In the genomic region with DNA sequence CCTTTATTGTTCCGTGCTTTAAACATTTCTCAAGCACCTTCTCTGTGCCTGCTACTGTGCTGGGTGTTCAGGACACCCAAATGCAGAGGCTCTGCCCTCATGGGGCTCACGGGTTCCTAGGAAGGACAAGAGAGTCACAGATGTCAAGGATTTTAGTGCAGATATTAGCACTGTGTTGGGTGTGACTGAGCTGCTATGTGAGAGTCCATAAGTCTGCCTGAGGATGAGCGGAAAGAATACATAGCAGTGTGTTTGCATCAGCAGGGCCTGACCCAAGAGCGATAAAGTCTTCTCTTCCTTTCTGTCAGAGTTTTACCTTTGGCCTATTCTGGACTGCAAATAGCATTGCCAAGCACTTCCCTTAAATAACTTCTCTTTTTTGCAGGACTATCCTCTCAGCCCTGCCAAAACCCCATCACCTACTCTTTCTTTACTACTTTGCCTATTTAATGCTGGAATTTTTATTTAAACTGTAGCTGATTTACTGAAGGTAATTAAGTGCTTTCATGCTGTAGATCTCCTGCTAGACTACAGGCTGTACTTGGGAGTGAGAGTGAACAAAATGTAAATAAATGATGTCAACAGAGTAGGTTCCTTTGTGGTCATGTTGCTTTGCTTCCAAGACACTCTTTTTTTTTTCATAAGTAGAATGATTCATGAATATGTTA, we compare ENCODE assay signal across 11 cellular contexts.
DNase-seq lines count a peak whose midpoint lies in the region; ATAC-seq, FAIRE-seq and TF ChIP-seq lines count a peak whose summit lies in the region.
"Had no signal": no experiment of that assay in that cellular context is flagged by ENCODE, and none has a peak within 500 bp of the region (broad histone marks: within the 10 kb centered on the region; RNA-seq: fewer than 3 reads in every experiment).

No MANE protein-coding gene starts in this region.

- peaks cover 22% of the 10 kb centered on the region for H3K36me3 Mint-ChIP-seq in stimulated activated memory B cell treated with anti-CD40 and anti-IgM and Interleukin-4, amounts not matched to agents 10 μg/mL and 1 μg/mL and 100 μg/mL, for 72 hours

- peaks cover 22% of the 10 kb centered on the region for H3K4me1 ChIP-seq in lower lobe of right lung

- no peak overlapping the region; the same call in 1 of the 2 replicates for H3K4me3 ChIP-seq in AG04450 (ENCODE audit: low read depth, low read length)
- H3K4me3 ChIP-seq in bronchial epithelial cell (ENCODE audit: low read depth, low read length), result no peak overlapping the region
- H3K4me3 ChIP-seq in lower lobe of right lung, result no peak overlapping the region
- H3K4me3 ChIP-seq: SK-N-MC had no signal

- H3K27me3 Mint-ChIP-seq in stimulated activated memory B cell treated with anti-CD40 and anti-IgM and Interleukin-4, amounts not matched to agents 10 μg/mL and 1 μg/mL and 100 μg/mL, for 72 hours, result no peaks in the 10 kb centered on the region
- H3K27me3 Mint-ChIP-seq: activated naive CD4-positive, alpha-beta T cell treated with anti-CD3 and anti-CD28 coated beads, Interleukin-2, amount 50 U/mL, for 24 hours had no signal

- DNase-seq in AG04450 (ENCODE audit: low read depth, low spot score) (peak; percentile 55), LHCN-M2 (ENCODE audit: low read depth) (peak; percentile 54), bronchial epithelial cell (ENCODE audit: low read depth) (peak; percentile 72), lower lobe of right lung (no peak), NCI-H69 (lab: John Stamatoyannopoulos, UW) (no peak), NCI-H2171 (lab: John Stamatoyannopoulos, UW) (no peak)
- DNase-seq: COR-L47 had no signal

- intact Hi-C loops in lower lobe of right lung (cut with DNase I), result no loop called here

- ATAC-seq in lower lobe of right lung, result peak; percentile 84 to 94
- ATAC-seq in stimulated activated memory B cell treated with anti-CD40 and anti-IgM and Interleukin-4, amounts not matched to agents 10 μg/mL and 1 μg/mL and 100 μg/mL, for 72 hours, result no peak
- ATAC-seq in HG02763 (IDR thresholded peaks at IDR 0.05; ENCODE audit: unreplicated experiment), result no peak

- H3K9me3 ChIP-seq in AG04450 (ENCODE audit: control insufficient read depth, insufficient read depth, low read length), result no peaks in the 10 kb centered on the region
- H3K9me3 ChIP-seq in lower lobe of right lung, result no peaks in the 10 kb centered on the region

- TF ChIP-seq CTCF in AG04450 (IDR thresholded peaks at IDR 0.05; ENCODE audit: low read depth, low read length) (no peak), bronchial epithelial cell (IDR thresholded peaks at IDR 0.05; ENCODE audit: insufficient read depth, low read length, severe bottlenecking) (no peak), lower lobe of right lung (IDR thresholded peaks at IDR 0.05) (no peak)

- peaks cover 16% of the 10 kb centered on the region for H3K4me1 Mint-ChIP-seq in stimulated activated memory B cell treated with anti-CD40 and anti-IgM and Interleukin-4, amounts not matched to agents 10 μg/mL and 1 μg/mL and 100 μg/mL, for 72 hours

- POLR2A ChIA-PET in AG04450 (lab: Yijun Ruan, JAX), result no interaction called here

- H3K36me3 ChIP-seq in bronchial epithelial cell (ENCODE audit: control insufficient read depth, insufficient read depth, low read length) (no peaks in the 10 kb centered on the region), lower lobe of right lung (no peaks in the 10 kb centered on the region)

- H3K9me3 Mint-ChIP-seq in stimulated activated memory B cell treated with anti-CD40 and anti-IgM and Interleukin-4, amounts not matched to agents 10 μg/mL and 1 μg/mL and 100 μg/mL, for 72 hours, result no peaks in the 10 kb centered on the region
- H3K9me3 Mint-ChIP-seq: activated naive CD4-positive, alpha-beta T cell treated with anti-CD3 and anti-CD28 coated beads, Interleukin-2, amount 50 U/mL, for 24 hours had no signal

- no peaks in the 10 kb centered on the region for H3K27me3 ChIP-seq in AG04450 (ENCODE audit: control insufficient read depth, insufficient read depth, low read length)
- no peaks in the 10 kb centered on the region for H3K27me3 ChIP-seq in bronchial epithelial cell (ENCODE audit: control insufficient read depth, insufficient read depth, low read length)
- no peaks in the 10 kb centered on the region for H3K27me3 ChIP-seq in lower lobe of right lung (ENCODE audit: low read depth)

- CTCF ChIA-PET in AG04450 (lab: Charles Lee), result interaction anchor here (1.3 kb wide), 1 partner anchor 971 kb away, joined by 6 read pairs; no protein-coding TSS in a partner anchor

- H3K4me3 Mint-ChIP-seq in stimulated activated memory B cell treated with anti-CD40 and anti-IgM and Interleukin-4, amounts not matched to agents 10 μg/mL and 1 μg/mL and 100 μg/mL, for 72 hours, result no peak overlapping the region
- H3K4me3 Mint-ChIP-seq: activated naive CD4-positive, alpha-beta T cell treated with anti-CD3 and anti-CD28 coated beads, Interleukin-2, amount 50 U/mL, for 24 hours had no signal

- no peak overlapping the region for H3K27ac Mint-ChIP-seq in stimulated activated memory B cell treated with anti-CD40 and anti-IgM and Interleukin-4, amounts not matched to agents 10 μg/mL and 1 μg/mL and 100 μg/mL, for 72 hours
- H3K27ac Mint-ChIP-seq: activated naive CD4-positive, alpha-beta T cell treated with anti-CD3 and anti-CD28 coated beads, Interleukin-2, amount 50 U/mL, for 24 hours had no signal

- peak; percentile 40 for FAIRE-seq in bronchial epithelial cell (lab: Jason Lieb, UNC)

- peak overlapping the region; percentile 82 for H3K27ac ChIP-seq in AG04450 (ENCODE audit: low read depth, low read length)
- peak overlapping the region; percentile 67 for H3K27ac ChIP-seq in lower lobe of right lung
- H3K27ac ChIP-seq: SK-N-MC had no signal

Comparison
In these comparisons a context has a peak if more than half of its experiments do, and no peak if none do; other contexts are left out.
1. DNase-seq: peak in AG04450 (single experiment), LHCN-M2 (single experiment) and bronchial epithelial cell (single experiment); none in lower lobe of right lung (single experiment), NCI-H69 (single experiment) and NCI-H2171 (single experiment).
2. ATAC-seq: peak in lower lobe of right lung (2 of 2); none in stimulated activated memory B cell treated with anti-CD40 and anti-IgM and Interleukin-4, amounts not matched to agents 10 μg/mL and 1 μg/mL and 100 μg/mL, for 72 hours (single experiment) and HG02763 (single experiment).